16 cellular contexts compared by ENCODE assay signal in genomic region chr6:79066330-79066729, GRCh38. TPM values are rescaled to one million over a fixed set of nuclear protein-coding genes. Genes with fewer than 3 reads are reported as not detected.
DNase-seq lines count a peak whose midpoint lies in the region; ATAC-seq, FAIRE-seq and TF ChIP-seq lines count a peak whose summit lies in the region.
"Had no signal": no experiment of that assay in that cellular context is flagged by ENCODE, and none has a peak within 500 bp of the region (broad histone marks: within the 10 kb centered on the region; RNA-seq: fewer than 3 reads in every experiment).

No MANE protein-coding gene starts in this region.

- H3K4me1 ChIP-seq in cardiac muscle cell (ENCODE audit: low read depth) = peaks cover 17% of the 10 kb centered on the region
- H3K4me1 ChIP-seq in right cardiac atrium (ENCODE audit: control insufficient read depth, insufficient read depth, low read length) = peaks cover 1% of the 10 kb centered on the region
- peaks cover 42% of the 10 kb centered on the region for H3K4me1 ChIP-seq in KMS-11 (ENCODE audit: low read depth, poor library complexity, severe bottlenecking)
- H3K4me1 ChIP-seq in pancreas = peaks cover 3 to 11% (median 4%) of the 10 kb centered on the region in 3 donors
- H3K4me1 ChIP-seq in mesendoderm (ENCODE audit: control insufficient read depth, low read depth, low read length) = no peaks in the 10 kb centered on the region
- H3K4me1 ChIP-seq: HAP-1 had no signal

- no peak overlapping the region for H2BK15ac ChIP-seq in mesendoderm (replicated peaks; ENCODE audit: low read depth)

- H3K36me3 ChIP-seq in cardiac muscle cell (no peaks in the 10 kb centered on the region), KMS-11 (ENCODE audit: insufficient read depth) (no peaks in the 10 kb centered on the region), pancreas (no peaks in the 10 kb centered on the region), mesendoderm (ENCODE audit: control insufficient read depth, insufficient read depth, low read length) (no peaks in the 10 kb centered on the region)

- H4K5ac ChIP-seq in mesendoderm (ENCODE audit: low read length) = no peak overlapping the region

- H3K4me2 ChIP-seq in KMS-11 (peak overlapping the region; percentile 6; the same call in 1 of the 2 replicates), mesendoderm (ENCODE audit: low read length) (no peak overlapping the region)
- H3K4me2 ChIP-seq: BLaER1 treated with 17β-estradiol and CSF1 and Interleukin-3, amounts not matched to agents 10 nM and 100 nM had no signal

- H2BK5ac ChIP-seq in mesendoderm (ENCODE audit: low read length) = no peak overlapping the region

- peak; percentile 17 for FAIRE-seq in pancreas (lab: Jason Lieb, UNC)
- FAIRE-seq: GM12892 had no signal

- H2BK120ac ChIP-seq in mesendoderm (ENCODE audit: low read depth, low read length) = no peak overlapping the region

- H3K4me3 ChIP-seq in cardiac muscle cell (no peak overlapping the region), right cardiac atrium (ENCODE audit: low read length) (no peak overlapping the region), KMS-11 (IDR thresholded peaks at IDR 0.05; ENCODE audit: insufficient read depth, low read depth, low read length) (no peak overlapping the region), pancreas (no peak overlapping the region), mesendoderm (ENCODE audit: low read length) (no peak overlapping the region)
- H3K4me3 ChIP-seq: BLaER1 treated with 17β-estradiol and CSF1 and Interleukin-3, amounts not matched to agents 10 nM and 100 nM; GM23248; HAP-1 had no signal

- H3K23ac ChIP-seq in mesendoderm (ENCODE audit: low read length) = no peak overlapping the region

- H3K79me2 ChIP-seq in KMS-11 (ENCODE audit: insufficient read depth, low read depth) (peaks cover 24% of the 10 kb centered on the region), mesendoderm (ENCODE audit: control insufficient read depth, insufficient read depth, low read length) (peaks cover 40% of the 10 kb centered on the region)

- intact Hi-C loops in right cardiac atrium (cut with DNase I) = no loop called here
- intact Hi-C loops in pancreas (cut with DNase I) = no loop called here

- no peak for DNase-seq in cardiac muscle cell (ENCODE audit: low read depth in 1 of 2, low spot score in 1 of 2)
- no peak for DNase-seq in right cardiac atrium
- DNase-seq in pancreas = no peak
- no peak for DNase-seq in caudate nucleus (lab: John Stamatoyannopoulos, UW)
- no peak for DNase-seq in mesendoderm
- DNase-seq: Calu3; CD8-positive, alpha-beta T cell; DMS53; DND-41; GDM1; GM23248 had no signal

- H3K79me1 ChIP-seq in mesendoderm (ENCODE audit: low read length) = peaks cover 14% of the 10 kb centered on the region

- H2AK5ac ChIP-seq in mesendoderm (ENCODE audit: low read length) = no peak overlapping the region

- TF ChIP-seq CTCF in cardiac muscle cell (IDR thresholded peaks at IDR 0.05; ENCODE audit: low read depth, low read length) = no peak
- TF ChIP-seq CTCF in KMS-11 (conservative IDR thresholded peaks at IDR 0.05; ENCODE audit: low read depth, low read length) = no peak
- TF ChIP-seq CTCF in pancreas (IDR thresholded peaks at IDR 0.05) = no peak

- H3K4ac ChIP-seq in mesendoderm (ENCODE audit: low read depth, low read length) = no peak overlapping the region

- H4K20me1 ChIP-seq in KMS-11 (ENCODE audit: insufficient read depth) = no peaks in the 10 kb centered on the region; the same call in 1 of the 2 replicates

- no peak overlapping the region for H3K9ac ChIP-seq in KMS-11
- no peak overlapping the region for H3K9ac ChIP-seq in mesendoderm (ENCODE audit: low read length)
- H3K9ac ChIP-seq: BLaER1 treated with 17β-estradiol and CSF1 and Interleukin-3, amounts not matched to agents 10 nM and 100 nM; GM23248 had no signal

- H3K18ac ChIP-seq in mesendoderm (ENCODE audit: low read length) = no peak overlapping the region

- no peak overlapping the region for H2AFZ ChIP-seq in KMS-11 (ENCODE audit: low read depth)
- H2AFZ ChIP-seq: GM23248 had no signal

- no peak overlapping the region for H4K8ac ChIP-seq in mesendoderm (ENCODE audit: low read depth, low read length)

- peak overlapping the region; percentile 30 for H3K27ac ChIP-seq in cardiac muscle cell
- no peak overlapping the region for H3K27ac ChIP-seq in right cardiac atrium (ENCODE audit: low read length)
- no peak overlapping the region for H3K27ac ChIP-seq in KMS-11
- H3K27ac ChIP-seq in pancreas = no peak overlapping the region
- H3K27ac ChIP-seq in caudate nucleus (ENCODE audit: low read depth, low read length) = no peak overlapping the region
- no peak overlapping the region for H3K27ac ChIP-seq in mesendoderm (ENCODE audit: low read depth, low read length)
- H3K27ac ChIP-seq: BLaER1 treated with 17β-estradiol and CSF1 and Interleukin-3, amounts not matched to agents 10 nM and 100 nM; GM23248; HL-60 had no signal

- no peak for ATAC-seq in right cardiac atrium
- ATAC-seq in pancreas = no peak
- ATAC-seq: CD8-positive, alpha-beta T cell had no signal

- H3K27me3 ChIP-seq in cardiac muscle cell (no peaks in the 10 kb centered on the region), right cardiac atrium (ENCODE audit: control insufficient read depth, insufficient read depth) (no peaks in the 10 kb centered on the region), KMS-11 (ENCODE audit: insufficient read depth, low read depth) (no peaks in the 10 kb centered on the region), pancreas (no peaks in the 10 kb centered on the region), mesendoderm (ENCODE audit: insufficient read depth, low read length, poor library complexity) (no peaks in the 10 kb centered on the region)
- H3K27me3 ChIP-seq: BLaER1 treated with 17β-estradiol and CSF1 and Interleukin-3, amounts not matched to agents 10 nM and 100 nM had no signal

- no peak overlapping the region for H3K56ac ChIP-seq in mesendoderm (ENCODE audit: low read length)

- H3K9me3 ChIP-seq in cardiac muscle cell (ENCODE audit: low read depth) (no peaks in the 10 kb centered on the region), right cardiac atrium (ENCODE audit: control insufficient read depth, low read length) (no peaks in the 10 kb centered on the region), pancreas (no peaks in the 10 kb centered on the region)
- H3K9me3 ChIP-seq: BLaER1 treated with 17β-estradiol and CSF1 and Interleukin-3, amounts not matched to agents 10 nM and 100 nM; HAP-1 had no signal

RNA-seq across cellular contexts. Expression of gene PHIP, which starts 11.7 kb away (rescaled TPM):
- total RNA-seq in cardiac muscle cell (13.0 and 26.5 TPM in 2 replicates), right cardiac atrium (10 to 100 TPM; 17.7 to 19.6 (median 19.2) TPM), pancreas (10 to 100 TPM in 5 of 6 donors, 1 to 10 TPM in 1; 8.9 to 17.9 (median 11.6) TPM)
- polyA plus RNA-seq in cardiac muscle cell (14.8 and 19.2 TPM in 2 replicates), right cardiac atrium (6.8 TPM), pancreas (10 to 100 TPM in 1 of 2 donors, 1 to 10 TPM in 1; 8.3 to 11.2 TPM)
- polyA plus RNA-seq in mesendoderm (2013, experiment 1 of 2) = 20.1 TPM
- polyA plus RNA-seq in mesendoderm (2013, experiment 2 of 2) = 20.0 TPM
